ENCODE assay signal across 1 cellular context in genomic region chr5:137935190-137935589, GRCh38.
TF ChIP-seq lines count a peak whose summit lies in the region.

No MANE protein-coding gene starts in this region.

TF ChIP-seq in GM12878, 131 proteins besides CTCF, POLR2A, EP300 and RAD21 (continued from another document):
- TF ChIP-seq ZBTB11 (CRISPR knock-in tag; IDR thresholded peaks at IDR 0.05): no peak
- TF ChIP-seq MXI1 (IDR thresholded peaks at IDR 0.05; ENCODE audit: low read depth, low read length): no peak
- no peak for TF ChIP-seq ASH2L (IDR thresholded peaks at IDR 0.05; ENCODE audit: borderline replicate concordance, low read depth)
- peak; percentile 60; the same call in 1 of the 2 replicates for TF ChIP-seq RELB (IDR thresholded peaks at IDR 0.05; ENCODE audit: low read depth)
- no peak for TF ChIP-seq CBX5 (IDR thresholded peaks at IDR 0.05; ENCODE audit: low read depth)
- TF ChIP-seq ESRRA (IDR thresholded peaks at IDR 0.05; ENCODE audit: low read length): no peak
- TF ChIP-seq MTA2 (IDR thresholded peaks at IDR 0.05; ENCODE audit: low read depth): peak; percentile 57; the same call in 1 of the 2 replicates
- no peak for TF ChIP-seq HDGF (IDR thresholded peaks at IDR 0.05)
- no peak for TF ChIP-seq ATF7 (IDR thresholded peaks at IDR 0.05; ENCODE audit: low read depth)
- TF ChIP-seq ZBTB4 (CRISPR knock-in tag; IDR thresholded peaks at IDR 0.05): no peak
- TF ChIP-seq IKZF2 (IDR thresholded peaks at IDR 0.05): peak in 1 of 2 experiments; percentile 12; a peak in 1 of 4 replicates
- no peak for TF ChIP-seq PRDM15 (CRISPR knock-in tag; IDR thresholded peaks at IDR 0.05)
- TF ChIP-seq ZNF687 (IDR thresholded peaks at IDR 0.05): no peak
- no peak for TF ChIP-seq ZNF217 (IDR thresholded peaks at IDR 0.05)
- peak; percentile 50 for TF ChIP-seq RUNX3 (IDR thresholded peaks at IDR 0.05; ENCODE audit: low read length)
